8 cellular contexts compared by ENCODE assay signal in the genomic region with DNA sequence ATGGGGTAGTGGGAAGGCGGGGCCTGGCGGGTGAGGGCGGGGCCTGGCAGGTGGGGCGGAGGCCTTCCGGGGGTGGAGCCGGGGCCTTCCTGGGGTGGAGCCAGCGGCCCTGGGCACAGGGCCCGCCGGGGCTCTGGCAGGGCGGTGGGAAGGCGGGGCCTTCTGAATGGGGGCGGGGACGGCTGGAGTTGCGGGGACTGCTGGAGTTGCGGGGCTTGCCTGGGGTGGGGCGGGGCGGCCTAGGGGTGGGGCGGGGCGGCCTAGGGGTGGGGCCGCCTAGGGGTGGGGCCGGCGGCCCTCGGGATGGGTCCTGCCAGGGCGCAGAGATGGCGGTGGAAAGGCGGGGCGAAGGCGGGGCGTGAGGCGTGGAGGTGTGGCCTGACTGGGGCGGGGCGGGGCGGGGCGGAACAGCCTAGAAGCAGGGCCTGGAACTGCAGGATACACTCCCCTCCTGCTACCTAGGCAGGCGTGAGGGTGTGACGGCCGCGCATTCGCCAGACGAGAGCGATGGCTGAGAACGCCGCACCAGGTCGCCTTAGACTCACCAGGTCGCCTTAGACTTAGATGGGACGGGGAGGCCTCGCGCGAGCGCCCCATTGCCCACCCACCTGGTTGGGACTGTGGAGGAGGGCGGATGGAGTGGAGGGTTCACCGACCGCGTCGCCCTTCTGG.
A peak's percentile ranks its signal among the peaks of the same experiment; 100 is the strongest.
DNase-seq lines count a peak whose midpoint lies in the region; ATAC-seq and TF ChIP-seq lines count a peak whose summit lies in the region.

No MANE protein-coding gene starts in this region.

- peak overlapping the region; percentile 28 for H3K4me3 ChIP-seq in HL-60 (replicated peaks; ENCODE audit: insufficient read depth, low read length)
- H3K4me3 ChIP-seq in choroid plexus epithelial cell (ENCODE audit: low read depth, low read length) = peak overlapping the region; percentile 22

- DNase-seq in ACHN = peak; percentile 37
- DNase-seq in HL-60 (ENCODE audit: low read depth in 1 of 2, low spot score in 1 of 2) = peak; percentile 41 to 59
- peak; percentile 89 for DNase-seq in activated CD4-positive, alpha-beta T cell treated with anti-CD3 and anti-CD28 coated beads for 48 hours
- DNase-seq in choroid plexus epithelial cell (ENCODE audit: low read depth) = peak; percentile 73
- peak; percentile 84 for DNase-seq in stimulated activated CD4-positive, alpha-beta T cell treated with anti-CD3 and anti-CD28 coated beads, Interleukin-4, amount 100 ng/mL, for 24 hours

- H3K27me3 ChIP-seq in HL-60 (ENCODE audit: insufficient read depth, poor library complexity, severe bottlenecking) (peaks cover 5% of the 10 kb centered on the region), layer of hippocampus (ENCODE audit: control insufficient read depth, insufficient read depth, low read length) (no peaks in the 10 kb centered on the region)

- in situ Hi-C loops in ACHN (cut with HindIII; ENCODE audit: low pct_ligation_motif_present, low pct_unique_long_range_greater_than_20kb, low sequenced_read_pairs) = no loop called here

- ATAC-seq in GM19351 (IDR thresholded peaks at IDR 0.05; ENCODE audit: unreplicated experiment) (peak; percentile 82), HG03378 (IDR thresholded peaks at IDR 0.05; ENCODE audit: unreplicated experiment) (no peak)

- no peak for TF ChIP-seq CTCF in HL-60 (IDR thresholded peaks at IDR 0.05; ENCODE audit: insufficient read depth, low read length)
- TF ChIP-seq CTCF in choroid plexus epithelial cell (conservative IDR thresholded peaks at IDR 0.05; ENCODE audit: low read depth, low read length) = no peak

- H3K27ac ChIP-seq in HL-60 (replicated peaks) (no peak overlapping the region), layer of hippocampus (ENCODE audit: low read depth, low read length) (peak overlapping the region; percentile 80)

Comparison
In these comparisons a context has a peak if more than half of its experiments do, and no peak if none do; other contexts are left out.
1. DNase-seq: peak in every context shown above with its lines; median percentile 89 in activated CD4-positive, alpha-beta T cell treated with anti-CD3 and anti-CD28 coated beads for 48 hours; 84 in stimulated activated CD4-positive, alpha-beta T cell treated with anti-CD3 and anti-CD28 coated beads, Interleukin-4, amount 100 ng/mL, for 24 hours; 73 in choroid plexus epithelial cell; 50 in HL-60; 37 in ACHN.